ENCODE assay signal across 2 cellular contexts in genomic region chr1:1314678-1315335, GRCh38.
TF ChIP-seq lines count a peak whose summit lies in the region.

No MANE protein-coding gene starts in this region.

TF ChIP-seq in GM12891, 5 proteins besides CTCF, POLR2A, EP300 and RAD21:
- peak; percentile 52; the same call in 1 of the 2 replicates for TF ChIP-seq POLR2AphosphoS5 (IDR thresholded peaks at IDR 0.05; ENCODE audit: low read depth, low read length)
- TF ChIP-seq PAX5 (IDR thresholded peaks at IDR 0.05; ENCODE audit: insufficient read depth, low read length, severe bottlenecking) = no peak

TF ChIP-seq in K562, 482 proteins besides CTCF, POLR2A, EP300 and RAD21 (continues in another document):
- TF ChIP-seq ZBTB43 (CRISPR knock-in tag; IDR thresholded peaks at IDR 0.05) = no peak
- peak; percentile 73 for TF ChIP-seq POLR2G (IDR thresholded peaks at IDR 0.05; ENCODE audit: low read depth, low read length)
- no peak for TF ChIP-seq HOMEZ (CRISPR knock-in tag; IDR thresholded peaks at IDR 0.05)
- TF ChIP-seq MAFK (IDR thresholded peaks at IDR 0.05; ENCODE audit: low read length) = no peak
- no peak for TF ChIP-seq MCM7 (IDR thresholded peaks at IDR 0.05)
- no peak for TF ChIP-seq DDX20 (tag; IDR thresholded peaks at IDR 0.05; ENCODE audit: low read depth)
- peak; percentile 26 for TF ChIP-seq RBM39 (optimal IDR thresholded peaks at IDR 0.05; ENCODE audit: low read depth, low read length)
- TF ChIP-seq NCOA2 (IDR thresholded peaks at IDR 0.05; ENCODE audit: partially characterized antibody in 2 of 2) = no peak
- no peak for TF ChIP-seq ZFPM2 (CRISPR knock-in tag; IDR thresholded peaks at IDR 0.05)
- no peak for TF ChIP-seq CEBPZ (IDR thresholded peaks at IDR 0.05; ENCODE audit: borderline replicate concordance, low read depth, low read length)
- TF ChIP-seq PPARD (CRISPR knock-in tag; IDR thresholded peaks at IDR 0.05) = no peak
- no peak for TF ChIP-seq PURB (CRISPR knock-in tag; IDR thresholded peaks at IDR 0.05; ENCODE audit: low read depth)
- TF ChIP-seq ELK3 (CRISPR knock-in tag; IDR thresholded peaks at IDR 0.05) = no peak
- no peak for TF ChIP-seq ZNF134 (CRISPR knock-in tag; conservative IDR thresholded peaks at IDR 0.05)
- no peak for TF ChIP-seq ZNF354B (CRISPR knock-in tag; IDR thresholded peaks at IDR 0.05)
- no peak for TF ChIP-seq ZNF398 (CRISPR knock-in tag; IDR thresholded peaks at IDR 0.05)
- TF ChIP-seq ARID4B (CRISPR knock-in tag; IDR thresholded peaks at IDR 0.05) = 0 out of 2 replicates have a peak, but pooled peaks have one; percentile 27
- no peak for TF ChIP-seq RREB1 (CRISPR knock-in tag; IDR thresholded peaks at IDR 0.05)
- TF ChIP-seq ZNF551 (CRISPR knock-in tag; IDR thresholded peaks at IDR 0.05) = no peak
- no peak for TF ChIP-seq BMI1 (IDR thresholded peaks at IDR 0.05; ENCODE audit: low read length)
- no peak for TF ChIP-seq FOXP4 (CRISPR knock-in tag; IDR thresholded peaks at IDR 0.05; ENCODE audit: borderline replicate concordance)
- TF ChIP-seq ZFX (CRISPR knock-in tag; IDR thresholded peaks at IDR 0.05) = 0 out of 2 replicates have a peak, but pooled peaks have one; percentile 1
- no peak for TF ChIP-seq ZBTB34 (CRISPR knock-in tag; IDR thresholded peaks at IDR 0.05)
- TF ChIP-seq BDP1 (IDR thresholded peaks at IDR 0.05; ENCODE audit: insufficient read depth, insufficient read length) = no peak
- 0 out of 4 replicates have a peak, but pooled peaks of 1 of the 2 experiments have one; percentile 17 for TF ChIP-seq MAZ (CRISPR knock-in tag; conservative IDR thresholded peaks at IDR 0.05 in 1 of 2, IDR thresholded peaks at IDR 0.05 in 1 of 2)
- TF ChIP-seq LEF1 (IDR thresholded peaks at IDR 0.05) = no peak
